Comparison of ENCODE assay signal across 22 cellular contexts in the genomic region with DNA sequence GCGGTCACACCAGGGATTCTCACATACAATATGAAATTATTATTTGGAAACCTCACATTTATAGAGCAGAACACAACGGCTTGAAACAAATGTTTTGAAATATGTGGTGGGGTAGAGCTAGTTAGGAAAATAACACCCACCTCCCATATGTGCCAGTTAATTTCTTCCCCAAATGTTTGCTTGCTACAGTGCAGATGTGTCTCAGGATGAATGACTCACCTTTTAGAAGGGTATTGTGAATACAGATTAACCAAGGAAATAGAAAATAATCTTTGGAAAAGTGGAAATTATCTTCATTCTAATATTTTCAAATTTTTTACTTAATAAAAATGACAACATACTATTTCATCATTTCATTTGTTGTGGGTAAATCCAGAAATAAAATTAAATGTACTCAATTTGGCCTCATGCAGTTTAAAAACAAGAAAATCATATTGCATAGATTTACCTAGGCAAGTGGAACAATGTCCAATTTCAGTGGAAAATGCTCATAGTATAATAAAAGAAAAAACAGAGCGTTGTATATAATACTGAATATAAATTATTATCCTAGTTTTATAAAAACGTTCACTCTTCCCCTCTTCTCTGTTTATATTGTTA.
"Had no signal": no experiment of that assay in that cellular context is flagged by ENCODE, and none has a peak within 500 bp of the region (broad histone marks: within the 10 kb centered on the region; RNA-seq: fewer than 3 reads in every experiment).

No MANE protein-coding gene starts in this region.

- H3K27ac Mint-ChIP-seq: activated CD4-positive, alpha-beta T cell treated with anti-CD3 and anti-CD28 coated beads, Interleukin-2, amount 10 ng/mL, durations not matched to agents 7 days and 5 days; memory B cell; progenitor cell of endocrine pancreas; T-helper 2 cell treated with Interferon-gamma antibody and Interleukin-4, amounts not matched to agents 5 μg/mL and 100 μg/mL, for 36 hours had no signal

- H3K27me3 ChIP-seq: tibial nerve, uterus had no signal

- ATAC-seq: esophagus mucosa; heart right ventricle; left ventricle myocardium superior; right cardiac atrium; stimulated activated naive CD8-positive, alpha-beta T cell treated with anti-CD3 and anti-CD28 coated beads, Interleukin-15, Interleukin-2, amounts not matched to agents 100 U/mL and 50 U/mL, for 24 hours had no signal

- H3K27me3 Mint-ChIP-seq: activated CD4-positive, alpha-beta T cell treated with anti-CD3 and anti-CD28 coated beads, Interleukin-2, amount 10 ng/mL, durations not matched to agents 7 days and 5 days; memory B cell; progenitor cell of endocrine pancreas had no signal

- H3K9me3 Mint-ChIP-seq: activated CD4-positive, alpha-beta T cell treated with anti-CD3 and anti-CD28 coated beads, Interleukin-2, amount 10 ng/mL, durations not matched to agents 7 days and 5 days; memory B cell; T-helper 2 cell treated with Interferon-gamma antibody and Interleukin-4, amounts not matched to agents 5 μg/mL and 100 μg/mL, for 36 hours had no signal

- H3K4me3 Mint-ChIP-seq: activated CD4-positive, alpha-beta T cell treated with anti-CD3 and anti-CD28 coated beads, Interleukin-2, amount 10 ng/mL, durations not matched to agents 7 days and 5 days; memory B cell; T-helper 2 cell treated with Interferon-gamma antibody and Interleukin-4, amounts not matched to agents 5 μg/mL and 100 μg/mL, for 36 hours had no signal

- H3K36me3 Mint-ChIP-seq: memory B cell had no signal

- H3K9me3 ChIP-seq: heart right ventricle, tibial nerve, uterus had no signal

- H3K4me3 ChIP-seq: heart right ventricle, tibial nerve, uterus had no signal

- H3K4me1 ChIP-seq: tibial nerve, uterus had no signal

- H3K36me3 ChIP-seq: tibial nerve, uterus had no signal

- FAIRE-seq: TTC549 had no signal

- DNase-seq: activated CD4-positive, alpha-beta T cell treated with anti-CD3 and anti-CD28 coated beads, Interleukin-2, amount 10 ng/mL, durations not matched to agents 7 days and 5 days; activated CD4-positive, CD25-positive, alpha-beta regulatory T cell; activated CD8-positive, alpha-beta memory T cell treated with anti-CD3 and anti-CD28 coated beads for 24 hours; activated CD8-positive, alpha-beta memory T cell treated with anti-CD3 and anti-CD28 coated beads, Interleukin-2, amount 50 U/mL, for 48 hours; activated gamma-delta T cell; anterior cingulate cortex; cerebellar nuclear complex; cortex of kidney; effector CD4-positive, alpha-beta T cell; heart right ventricle; left ventricle myocardium superior; occipital lobe; right cardiac atrium; stimulated activated naive CD8-positive, alpha-beta T cell treated with anti-CD3 and anti-CD28 coated beads, Interleukin-15, Interleukin-2, amounts not matched to agents 100 U/mL and 50 U/mL, for 24 hours; substantia nigra; uterus had no signal

- H3K27ac ChIP-seq: heart right ventricle, tibial nerve, uterus had no signal
